In the genomic region with DNA sequence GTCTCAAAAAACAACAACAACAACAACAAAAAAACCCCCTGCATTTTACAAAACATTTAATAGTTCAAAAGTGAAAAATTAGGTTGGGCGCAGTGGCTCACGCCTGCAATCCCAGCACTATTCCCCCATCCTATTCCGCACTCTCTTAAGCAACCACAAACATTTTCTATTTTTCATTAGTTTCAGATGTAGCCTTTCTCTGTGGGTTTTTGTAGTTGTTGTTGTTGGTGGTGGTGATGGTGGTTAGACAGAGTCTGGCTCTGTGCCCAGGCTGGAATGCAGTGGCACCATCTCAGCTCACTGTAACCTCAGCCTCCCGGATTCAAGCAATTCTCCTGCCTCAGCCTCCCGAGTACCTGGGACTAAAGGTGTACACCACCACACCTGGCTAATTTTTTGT, we compare ENCODE assay signal across 26 cellular contexts. TPM values are rescaled to one million over a fixed set of nuclear protein-coding genes. Genes with fewer than 3 reads are reported as not detected.
DNase-seq lines count a peak whose midpoint lies in the region; ATAC-seq and TF ChIP-seq lines count a peak whose summit lies in the region.
"Had no signal": no experiment of that assay in that cellular context is flagged by ENCODE, and none has a peak within 500 bp of the region (broad histone marks: within the 10 kb centered on the region; RNA-seq: fewer than 3 reads in every experiment).

No MANE protein-coding gene starts in this region.

- H2BK20ac ChIP-seq in H9 (ENCODE audit: low read depth, low read length, poor library complexity, severe bottlenecking), result no peak overlapping the region

- H3T11ph ChIP-seq in H9 (ENCODE audit: low read length), result no peak overlapping the region

- H2BK15ac ChIP-seq in H9 (ENCODE audit: low read depth, low read length), result no peak overlapping the region

- no peak overlapping the region for H3K4ac ChIP-seq in H9 (ENCODE audit: low read depth, low read length)

- no peak overlapping the region for H3K27ac ChIP-seq in DND-41 (ENCODE audit: low read length)
- no peak overlapping the region for H3K27ac ChIP-seq in KMS-11
- no peak overlapping the region for H3K27ac ChIP-seq in CD8-positive, alpha-beta T cell (ENCODE audit: low read depth, low read length)
- no peak overlapping the region for H3K27ac ChIP-seq in H9 (ENCODE audit: insufficient read length, low read depth, low read length)
- H3K27ac ChIP-seq: breast epithelium, C4-2B, left lung, prostate gland, sigmoid colon, suprapubic skin, VCaP had no signal

- H3K36me3 ChIP-seq in DND-41 (ENCODE audit: insufficient read depth, low read length) (no peaks in the 10 kb centered on the region), KMS-11 (ENCODE audit: insufficient read depth) (no peaks in the 10 kb centered on the region)
- no peaks in the 10 kb centered on the region for H3K36me3 ChIP-seq in CD8-positive, alpha-beta T cell (ENCODE audit: insufficient read depth, low read length)
- H3K36me3 ChIP-seq: breast epithelium, left lung, prostate gland, sigmoid colon, suprapubic skin had no signal

- no peaks in the 10 kb centered on the region for H3K79me1 ChIP-seq in H9 (ENCODE audit: insufficient read depth, low read depth, low read length, poor library complexity, severe bottlenecking)

- H4K5ac ChIP-seq in H9 (ENCODE audit: insufficient read length, low read depth, low read length), result no peak overlapping the region

- CTCF ChIA-PET in CD8-positive, alpha-beta T cell (lab: Charles Lee), result interaction anchor here (1.3 to 4.3 kb wide), 3 partner anchors 184 to 221 kb away, joined by 4 to 42 read pairs (median 14); no protein-coding TSS in a partner anchor

- peaks cover 4% of the 10 kb centered on the region for H3K4me1 Mint-ChIP-seq in CD8-positive, alpha-beta T cell (ENCODE audit: low read depth)
- no peaks in the 10 kb centered on the region for H3K4me1 Mint-ChIP-seq in H9
- H3K4me1 Mint-ChIP-seq in glutamatergic neuron (ENCODE audit: low read depth, unreplicated experiment), result no peaks in the 10 kb centered on the region
- H3K4me1 Mint-ChIP-seq: stimulated activated naive B cell treated with anti-CD40 and anti-IgM and Interleukin-4, amounts not matched to agents 10 μg/mL and 1 μg/mL and 100 μg/mL, for 72 hours had no signal

- H3K4me3 Mint-ChIP-seq in CD8-positive, alpha-beta T cell, result no peak overlapping the region
- no peak overlapping the region for H3K4me3 Mint-ChIP-seq in H9
- H3K4me3 Mint-ChIP-seq in glutamatergic neuron (ENCODE audit: unreplicated experiment), result no peak overlapping the region
- H3K4me3 Mint-ChIP-seq: stimulated activated naive B cell treated with anti-CD40 and anti-IgM and Interleukin-4, amounts not matched to agents 10 μg/mL and 1 μg/mL and 100 μg/mL, for 72 hours had no signal

- no peak overlapping the region for H3K9ac ChIP-seq in DND-41 (ENCODE audit: low read depth, low read length)
- no peak overlapping the region for H3K9ac ChIP-seq in KMS-11
- H3K9ac ChIP-seq in H9 (ENCODE audit: extremely low read depth, insufficient read length, low read length), result no peak overlapping the region

- H3K27me3 ChIP-seq in DND-41 (ENCODE audit: insufficient read depth, low read length, poor library complexity) (no peaks in the 10 kb centered on the region), KMS-11 (ENCODE audit: insufficient read depth, low read depth) (peaks cover 6% of the 10 kb centered on the region; the same call in 1 of the 2 replicates), H9 (ENCODE audit: insufficient read depth, low read length) (no peaks in the 10 kb centered on the region)
- no peaks in the 10 kb centered on the region for H3K27me3 ChIP-seq in CD8-positive, alpha-beta T cell (ENCODE audit: insufficient read depth, low read length)
- H3K27me3 ChIP-seq: breast epithelium, left lung, sigmoid colon, suprapubic skin had no signal

- H3K14ac ChIP-seq in H9 (ENCODE audit: insufficient read depth, low read length), result no peak overlapping the region

- H3K4me1 ChIP-seq in DND-41 (ENCODE audit: insufficient read depth, low read length) (peaks cover under 1% of the 10 kb centered on the region; the same call in 1 of the 2 replicates), KMS-11 (ENCODE audit: low read depth, poor library complexity, severe bottlenecking) (peaks cover 12% of the 10 kb centered on the region), H9 (ENCODE audit: insufficient read depth, low read length) (no peaks in the 10 kb centered on the region)
- H3K4me1 ChIP-seq in CD8-positive, alpha-beta T cell (ENCODE audit: insufficient read depth, low read length), result no peaks in the 10 kb centered on the region
- H3K4me1 ChIP-seq: breast epithelium, left lung, prostate gland, sigmoid colon, suprapubic skin had no signal

- no peak overlapping the region for H3K18ac ChIP-seq in H9 (ENCODE audit: insufficient read length, low read depth, low read length)

- H3K27me3 Mint-ChIP-seq in CD8-positive, alpha-beta T cell (ENCODE audit: low read depth), result no peaks in the 10 kb centered on the region
- no peaks in the 10 kb centered on the region for H3K27me3 Mint-ChIP-seq in H9 (ENCODE audit: low read depth)
- no peaks in the 10 kb centered on the region for H3K27me3 Mint-ChIP-seq in glutamatergic neuron (ENCODE audit: unreplicated experiment)
- H3K27me3 Mint-ChIP-seq: stimulated activated naive B cell treated with anti-CD40 and anti-IgM and Interleukin-4, amounts not matched to agents 10 μg/mL and 1 μg/mL and 100 μg/mL, for 72 hours had no signal

- WGBS in H9 (ENCODE audit: extremely low coverage, insufficient read length, low lambda C conversion rate), result no CpG with 5 or more reads among the region's 5 CpGs

- no peak overlapping the region for H2BK5ac ChIP-seq in H9 (ENCODE audit: insufficient read length, low read length)

- intact Hi-C loops in CD8-positive, alpha-beta T cell (cut with DNase I, micrococcal nuclease), result loop anchor here (5.0 kb wide), 1 partner anchor 336 kb away; no protein-coding TSS in a partner anchor

- in situ Hi-C loops in astrocyte of the spinal cord (cut with HindIII; ENCODE audit: low sequenced_read_pairs), result no loop called here

- H4K8ac ChIP-seq in H9 (replicated peaks; ENCODE audit: insufficient read length, low read depth, low read length), result no peak overlapping the region

- no peak overlapping the region for H2AK5ac ChIP-seq in H9 (ENCODE audit: insufficient read length, low read length)

- DNase-seq in DND-41 (no peak), astrocyte of the spinal cord (ENCODE audit: low read depth, low spot score) (peak; percentile 16), myocyte (ENCODE audit: low read depth) (peak; percentile 12), H9 (no peak), glutamatergic neuron (no peak)
- no peak for DNase-seq in CD8-positive, alpha-beta T cell
- DNase-seq: activated CD4-positive, alpha-beta T cell treated with anti-CD3 and anti-CD28 coated beads for 4 hours; activated CD8-positive, alpha-beta memory T cell treated with anti-CD3 and anti-CD28 coated beads for 24 hours; effector CD4-positive, alpha-beta T cell; GOT3; left lung; mesendoderm; NCI-H1436 treated with DMSO at 0.1 percent for 48 hours; NCI-H774; sigmoid colon; stimulated activated naive B cell treated with anti-CD40 and anti-IgM and Interleukin-4, amounts not matched to agents 10 μg/mL and 1 μg/mL and 100 μg/mL, for 72 hours had no signal

- no peaks in the 10 kb centered on the region for H3K36me3 Mint-ChIP-seq in CD8-positive, alpha-beta T cell
- H3K36me3 Mint-ChIP-seq in H9 (ENCODE audit: insufficient read depth in 1 of 3, low read depth in 3 of 3), result no peaks in the 10 kb centered on the region
- H3K36me3 Mint-ChIP-seq in glutamatergic neuron (ENCODE audit: unreplicated experiment), result no peaks in the 10 kb centered on the region
- H3K36me3 Mint-ChIP-seq: stimulated activated naive B cell treated with anti-CD40 and anti-IgM and Interleukin-4, amounts not matched to agents 10 μg/mL and 1 μg/mL and 100 μg/mL, for 72 hours had no signal

- H3K56ac ChIP-seq in H9 (ENCODE audit: insufficient read length, low read depth, low read length), result no peak overlapping the region

- no peak overlapping the region for H2BK120ac ChIP-seq in H9 (ENCODE audit: low read depth, low read length, poor library complexity, severe bottlenecking)

- no peak overlapping the region for H3K27ac Mint-ChIP-seq in CD8-positive, alpha-beta T cell
- H3K27ac Mint-ChIP-seq in H9, result no peak overlapping the region
- H3K27ac Mint-ChIP-seq in glutamatergic neuron (ENCODE audit: unreplicated experiment), result no peak overlapping the region
- H3K27ac Mint-ChIP-seq: stimulated activated naive B cell treated with anti-CD40 and anti-IgM and Interleukin-4, amounts not matched to agents 10 μg/mL and 1 μg/mL and 100 μg/mL, for 72 hours had no signal

- POLR2A ChIA-PET in CD8-positive, alpha-beta T cell (lab: Charles Lee), result no interaction called here

- H3K9me3 ChIP-seq in DND-41 (ENCODE audit: insufficient read depth, low read length, severe bottlenecking) (no peaks in the 10 kb centered on the region), H9 (ENCODE audit: control insufficient read depth, low read depth, low read length) (no peaks in the 10 kb centered on the region)
- no peaks in the 10 kb centered on the region for H3K9me3 ChIP-seq in CD8-positive, alpha-beta T cell (ENCODE audit: low read length)
- H3K9me3 ChIP-seq: breast epithelium, left lung, prostate gland, sigmoid colon, suprapubic skin had no signal

- ATAC-seq in DND-41 (ENCODE audit: insufficient read depth, low read depth), result 0 out of 3 replicates have a peak, but pooled peaks have one; percentile 25
- no peak for ATAC-seq in GM21367 (IDR thresholded peaks at IDR 0.05; ENCODE audit: unreplicated experiment)
- no peak for ATAC-seq in CD8-positive, alpha-beta T cell
- ATAC-seq: left lung; stimulated activated naive B cell treated with anti-CD40 and anti-IgM and Interleukin-4, amounts not matched to agents 10 μg/mL and 1 μg/mL and 100 μg/mL, for 72 hours had no signal

- no peak overlapping the region for H3K23ac ChIP-seq in H9 (ENCODE audit: insufficient read length, low read depth, low read length)

- no peak overlapping the region for H4K91ac ChIP-seq in H9 (ENCODE audit: insufficient read length, low read depth, low read length)

- H4K20me1 ChIP-seq in DND-41 (ENCODE audit: insufficient read depth, low read length) (no peaks in the 10 kb centered on the region), KMS-11 (ENCODE audit: insufficient read depth) (no peaks in the 10 kb centered on the region), H9 (ENCODE audit: control insufficient read depth, insufficient read depth, insufficient read length) (no peaks in the 10 kb centered on the region)

- no peaks in the 10 kb centered on the region for H3K23me2 ChIP-seq in H9 (ENCODE audit: insufficient read length, low read depth, low read length, poor library complexity, severe bottlenecking)

- H3K79me2 ChIP-seq in DND-41 (ENCODE audit: insufficient read depth, low read length), result no peaks in the 10 kb centered on the region
- H3K79me2 ChIP-seq in KMS-11 (ENCODE audit: insufficient read depth, low read depth), result no peaks in the 10 kb centered on the region
- H3K79me2 ChIP-seq in H9 (ENCODE audit: insufficient read depth, low read length), result no peaks in the 10 kb centered on the region

- H3K9me3 Mint-ChIP-seq in CD8-positive, alpha-beta T cell, result no peaks in the 10 kb centered on the region
- H3K9me3 Mint-ChIP-seq in H9 (no peaks in the 10 kb centered on the region), glutamatergic neuron (ENCODE audit: unreplicated experiment) (no peaks in the 10 kb centered on the region)
- H3K9me3 Mint-ChIP-seq: stimulated activated naive B cell treated with anti-CD40 and anti-IgM and Interleukin-4, amounts not matched to agents 10 μg/mL and 1 μg/mL and 100 μg/mL, for 72 hours had no signal

- H2AFZ ChIP-seq in DND-41 (ENCODE audit: low read depth, low read length) (no peak overlapping the region), KMS-11 (ENCODE audit: low read depth) (no peak overlapping the region), H9 (ENCODE audit: low read length) (no peak overlapping the region)

- H3K4me2 ChIP-seq in DND-41 (ENCODE audit: insufficient read depth, low read length) (no peak overlapping the region), KMS-11 (peak overlapping the region; percentile 30; the same call in 1 of the 2 replicates), H9 (ENCODE audit: insufficient read depth, insufficient read length, low read length) (no peak overlapping the region)

- H2BK12ac ChIP-seq in H9 (ENCODE audit: insufficient read length, low read depth, low read length), result no peak overlapping the region

- TF ChIP-seq CTCF in DND-41 (IDR thresholded peaks at IDR 0.05; ENCODE audit: borderline replicate concordance, extremely low read depth, low read length, poor library complexity, severe bottlenecking) (no peak), KMS-11 (conservative IDR thresholded peaks at IDR 0.05; ENCODE audit: low read depth, low read length) (no peak), astrocyte of the spinal cord (IDR thresholded peaks at IDR 0.05; ENCODE audit: low read depth, low read length) (no peak), H9 (conservative IDR thresholded peaks at IDR 0.05) (no peak), glutamatergic neuron (IDR thresholded peaks at IDR 0.05; ENCODE audit: partially characterized antibody, unreplicated experiment) (no peak)
- no peak for TF ChIP-seq CTCF in CD8-positive, alpha-beta T cell (IDR thresholded peaks at IDR 0.05)

- H3K4me3 ChIP-seq in DND-41 (ENCODE audit: low read depth in 1 of 2, low read length in 2 of 2) (no peak overlapping the region), KMS-11 (IDR thresholded peaks at IDR 0.05; ENCODE audit: insufficient read depth, low read depth, low read length) (no peak overlapping the region), astrocyte of the spinal cord (ENCODE audit: low read depth, low read length) (no peak overlapping the region)
- no peak overlapping the region for H3K4me3 ChIP-seq in CD8-positive, alpha-beta T cell (ENCODE audit: low read depth, low read length)
- H3K4me3 ChIP-seq: breast epithelium, left lung, prostate gland, sigmoid colon, suprapubic skin had no signal

RNA-seq across cellular contexts. Expression of a gene that starts 6.4 kb away (rescaled TPM):
- total RNA-seq in myocyte, result 7.5 and 12.1 TPM in 2 replicates
- 6.6 TPM for polyA plus RNA-seq in myocyte (2012)
- 10 to 100 TPM; 14.1 to 14.4 TPM for total RNA-seq in CD8-positive, alpha-beta T cell
- 106 and 110 TPM in 2 replicates for total RNA-seq in H9 (2021)
- 20.1 TPM for total RNA-seq in glutamatergic neuron (ENCODE audit: unreplicated experiment)

RNA-seq across cellular contexts. Expression of a gene that starts 30.4 kb away (rescaled TPM):
- total RNA-seq in myocyte (not detected in 2 replicates), H9 (2021) (not detected in 2 replicates), glutamatergic neuron (ENCODE audit: unreplicated experiment) (0.54 TPM)
- not detected for polyA plus RNA-seq in myocyte (2012)
- total RNA-seq in CD8-positive, alpha-beta T cell, result under 1 TPM in 1 of 2 experiments, not detected in 1; 0.44 TPM
- total RNA-seq: breast epithelium, epithelial cell of proximal tubule, prostate gland, sigmoid colon, suprapubic skin, ureter had no signal
- polyA plus RNA-seq: adipose tissue had no signal

RNA-seq across cellular contexts. Expression of a gene that starts 49.4 kb away (rescaled TPM):
- total RNA-seq in myocyte, result 120 and 146 TPM in 2 replicates
- 86.9 TPM for polyA plus RNA-seq in myocyte (2012)
- 100 to 1,000 TPM; 116 TPM for total RNA-seq in CD8-positive, alpha-beta T cell
- 125 TPM in 2 replicates for total RNA-seq in H9 (2021)
- total RNA-seq in glutamatergic neuron (ENCODE audit: unreplicated experiment), result 155 TPM

Comparison
In these comparisons a context has a peak if more than half of its experiments do, and no peak if none do; other contexts are left out.
1. DNase-seq: peak in astrocyte of the spinal cord (single experiment) and myocyte (single experiment); none in DND-41 (single experiment), CD8-positive, alpha-beta T cell (0 of 7), H9 (single experiment) and glutamatergic neuron (single experiment).